Comparison of ENCODE assay signal across 22 cellular contexts in the genomic region with DNA sequence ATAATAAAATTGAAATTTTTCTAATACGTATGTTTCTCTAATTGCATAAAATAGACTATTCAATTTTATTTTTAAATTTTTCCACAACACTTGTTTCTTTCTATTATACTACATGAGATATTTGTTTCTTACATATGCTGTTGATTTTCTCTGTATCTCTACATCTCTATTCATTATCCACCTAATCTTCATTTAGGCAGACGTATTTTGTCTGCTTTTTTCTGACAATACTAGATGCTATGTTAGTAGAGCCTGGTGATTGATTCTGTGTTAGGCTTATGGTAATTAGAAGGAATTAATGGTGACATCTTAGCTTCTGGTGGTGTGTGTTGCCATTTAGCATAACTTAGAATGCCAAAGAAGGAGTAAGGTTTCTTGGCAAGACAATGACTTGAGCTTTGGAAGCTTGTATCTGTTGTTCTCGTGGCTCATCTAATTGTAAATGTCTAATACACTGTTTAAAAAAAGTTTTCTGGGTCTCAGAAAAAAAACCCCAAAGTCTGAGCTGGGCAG.
DNase-seq lines count a peak whose midpoint lies in the region; ATAC-seq, FAIRE-seq and TF ChIP-seq lines count a peak whose summit lies in the region.
"Had no signal": no experiment of that assay in that cellular context is flagged by ENCODE, and none has a peak within 500 bp of the region (broad histone marks: within the 10 kb centered on the region; RNA-seq: fewer than 3 reads in every experiment).

No MANE protein-coding gene starts in this region.

- H2AFZ ChIP-seq in neural progenitor cell (replicated peaks) = no peak overlapping the region

- CTCF ChIA-PET in WTC11 (lab: Charles Lee) = no interaction called here

- peak; percentile 95 for FAIRE-seq in G401.6 (lab: Jason Lieb, UNC)
- FAIRE-seq: GM12892, GM18507, HepG2 had no signal

- POLR2A ChIA-PET in WTC11 (lab: Charles Lee) = no interaction called here
- POLR2A ChIA-PET in naive thymus-derived CD8-positive, alpha-beta T cell (lab: Charles Lee) = no interaction called here

- H3K4me2 ChIP-seq in neural progenitor cell = peak overlapping the region; percentile 23
- H3K4me2 ChIP-seq: BLaER1 treated with 17β-estradiol and CSF1 and Interleukin-3, amounts not matched to agents 10 nM and 100 nM had no signal

- H3K9ac ChIP-seq in neural progenitor cell = no peak overlapping the region
- H3K9ac ChIP-seq: BLaER1 treated with 17β-estradiol and CSF1 and Interleukin-3, amounts not matched to agents 10 nM and 100 nM had no signal

- ATAC-seq in WTC11 = peak; percentile 44; the same call in 1 of the 2 replicates
- ATAC-seq in naive thymus-derived CD8-positive, alpha-beta T cell = no peak
- ATAC-seq: CD8-positive, alpha-beta T cell; HCT116; HepG2 had no signal

- H3F3A ChIP-seq in neural progenitor cell (ENCODE audit: low read depth) = no peaks in the 10 kb centered on the region

- H3K4me3 Mint-ChIP-seq in WTC11 = no peak overlapping the region
- H3K4me3 Mint-ChIP-seq in neural progenitor cell = no peak overlapping the region
- no peak overlapping the region for H3K4me3 Mint-ChIP-seq in glutamatergic neuron (ENCODE audit: unreplicated experiment)
- H3K4me3 Mint-ChIP-seq in naive thymus-derived CD8-positive, alpha-beta T cell = no peak overlapping the region
- H3K4me3 Mint-ChIP-seq: B cell; CD8-positive, alpha-beta T cell; HFFc6 had no signal

- H4K20me1 ChIP-seq in neural progenitor cell (ENCODE audit: low read depth) = no peaks in the 10 kb centered on the region
- H4K20me1 ChIP-seq: BLaER1 treated with 17β-estradiol and CSF1 and Interleukin-3, amounts not matched to agents 10 nM and 100 nM had no signal

- H3K27ac ChIP-seq in neural progenitor cell = peak overlapping the region; percentile 27
- H3K27ac ChIP-seq: BLaER1 treated with 17β-estradiol and CSF1 and Interleukin-3, amounts not matched to agents 10 nM and 100 nM had no signal

- no peaks in the 10 kb centered on the region for H3K27me3 ChIP-seq in neural progenitor cell
- H3K27me3 ChIP-seq: BLaER1 treated with 17β-estradiol and CSF1 and Interleukin-3, amounts not matched to agents 10 nM and 100 nM had no signal

- no peaks in the 10 kb centered on the region for H3K79me2 ChIP-seq in neural progenitor cell (ENCODE audit: low read depth)

- H3K27me3 Mint-ChIP-seq in WTC11 (ENCODE audit: low read depth) (no peaks in the 10 kb centered on the region), neural progenitor cell (ENCODE audit: insufficient read depth, low read depth) (no peaks in the 10 kb centered on the region), glutamatergic neuron (ENCODE audit: unreplicated experiment) (no peaks in the 10 kb centered on the region)
- H3K27me3 Mint-ChIP-seq in naive thymus-derived CD8-positive, alpha-beta T cell = no peaks in the 10 kb centered on the region
- H3K27me3 Mint-ChIP-seq: B cell had no signal

- H3K4me3 ChIP-seq in neural progenitor cell = no peak overlapping the region
- H3K4me3 ChIP-seq: BLaER1 treated with 17β-estradiol and CSF1 and Interleukin-3, amounts not matched to agents 10 nM and 100 nM had no signal

- H3K36me3 Mint-ChIP-seq in WTC11 = no peaks in the 10 kb centered on the region
- no peaks in the 10 kb centered on the region for H3K36me3 Mint-ChIP-seq in neural progenitor cell
- H3K36me3 Mint-ChIP-seq in glutamatergic neuron (ENCODE audit: unreplicated experiment) = no peaks in the 10 kb centered on the region
- H3K36me3 Mint-ChIP-seq in naive thymus-derived CD8-positive, alpha-beta T cell = no peaks in the 10 kb centered on the region
- H3K36me3 Mint-ChIP-seq: CD8-positive, alpha-beta T cell had no signal

- peaks cover 3% of the 10 kb centered on the region; the same call in 1 of the 2 replicates for H3K9me3 Mint-ChIP-seq in WTC11
- H3K9me3 Mint-ChIP-seq in neural progenitor cell = no peaks in the 10 kb centered on the region
- no peaks in the 10 kb centered on the region for H3K9me3 Mint-ChIP-seq in glutamatergic neuron (ENCODE audit: unreplicated experiment)
- peaks cover 0 to 23% (median 6%) of the 10 kb centered on the region in 9 donors for H3K9me3 Mint-ChIP-seq in naive thymus-derived CD8-positive, alpha-beta T cell

- no peak for TF ChIP-seq POLR2A in erythroblast (IDR thresholded peaks at IDR 0.05; ENCODE audit: low read length)

- peaks cover 14% of the 10 kb centered on the region for H3K4me1 Mint-ChIP-seq in WTC11
- H3K4me1 Mint-ChIP-seq in neural progenitor cell = no peaks in the 10 kb centered on the region
- H3K4me1 Mint-ChIP-seq in glutamatergic neuron (ENCODE audit: low read depth, unreplicated experiment) = no peaks in the 10 kb centered on the region
- H3K4me1 Mint-ChIP-seq in naive thymus-derived CD8-positive, alpha-beta T cell = no peaks in the 10 kb centered on the region
- H3K4me1 Mint-ChIP-seq: B cell had no signal

- TF ChIP-seq CTCF in WTC11 (IDR thresholded peaks at IDR 0.05) = no peak
- no peak for TF ChIP-seq CTCF in neural progenitor cell (IDR thresholded peaks at IDR 0.05)
- TF ChIP-seq CTCF in glutamatergic neuron (IDR thresholded peaks at IDR 0.05; ENCODE audit: partially characterized antibody, unreplicated experiment) = no peak

- H3K4me1 ChIP-seq in neural progenitor cell = peaks cover 22% of the 10 kb centered on the region
- H3K4me1 ChIP-seq: BLaER1 treated with 17β-estradiol and CSF1 and Interleukin-3, amounts not matched to agents 10 nM and 100 nM had no signal

- DNase-seq in SK-N-DZ (ENCODE audit: low spot score) = peak; percentile 47
- DNase-seq in WTC11 (ENCODE audit: low spot score) = no peak
- DNase-seq in neural progenitor cell (ENCODE audit: low spot score) = peak; percentile 39
- DNase-seq in erythroblast (lab: John Stamatoyannopoulos, UW) = no peak
- no peak for DNase-seq in germinal center (ENCODE audit: low spot score)
- DNase-seq in glutamatergic neuron = no peak
- DNase-seq in naive thymus-derived CD8-positive, alpha-beta T cell = no peak
- DNase-seq: 8988T; CD8-positive, alpha-beta T cell; COR-L47; DMS 273 treated with DMSO at 0.1 percent for 48 hours; GDM1; GOT3; H7; HFFc6 had no signal

- no peak overlapping the region for H3K27ac Mint-ChIP-seq in WTC11
- H3K27ac Mint-ChIP-seq in neural progenitor cell = no peak overlapping the region
- H3K27ac Mint-ChIP-seq in glutamatergic neuron (ENCODE audit: unreplicated experiment) = no peak overlapping the region
- no peak overlapping the region for H3K27ac Mint-ChIP-seq in naive thymus-derived CD8-positive, alpha-beta T cell
- H3K27ac Mint-ChIP-seq: B cell; CD8-positive, alpha-beta T cell; HFFc6 had no signal

- no peaks in the 10 kb centered on the region for H3K36me3 ChIP-seq in neural progenitor cell
- H3K36me3 ChIP-seq: BLaER1 treated with 17β-estradiol and CSF1 and Interleukin-3, amounts not matched to agents 10 nM and 100 nM had no signal

- no peaks in the 10 kb centered on the region for H3K9me3 ChIP-seq in neural progenitor cell (ENCODE audit: low read depth)
- H3K9me3 ChIP-seq: BLaER1 treated with 17β-estradiol and CSF1 and Interleukin-3, amounts not matched to agents 10 nM and 100 nM had no signal

TF ChIP-seq in WTC11, 78 proteins besides CTCF, POLR2A, EP300 and RAD21:
- TF ChIP-seq SOX15 (CRISPR knock-in tag; IDR thresholded peaks at IDR 0.05) (no peak), NR1H2 (CRISPR knock-in tag; IDR thresholded peaks at IDR 0.05) (no peak), ZNF671 (CRISPR knock-in tag; IDR thresholded peaks at IDR 0.05) (no peak), GTF2I (CRISPR knock-in tag; conservative IDR thresholded peaks at IDR 0.05) (no peak), ZNF281 (CRISPR knock-in tag; IDR thresholded peaks at IDR 0.05) (no peak), JAZF1 (CRISPR knock-in tag; IDR thresholded peaks at IDR 0.05) (no peak), TEAD4 (CRISPR knock-in tag; IDR thresholded peaks at IDR 0.05) (no peak), PRRX2 (CRISPR knock-in tag; IDR thresholded peaks at IDR 0.05) (no peak), TCF7 (CRISPR knock-in tag; IDR thresholded peaks at IDR 0.05; ENCODE audit: low read depth) (no peak), FOXK1 (CRISPR knock-in tag; IDR thresholded peaks at IDR 0.05) (no peak)
- TF ChIP-seq, protein P1, sequence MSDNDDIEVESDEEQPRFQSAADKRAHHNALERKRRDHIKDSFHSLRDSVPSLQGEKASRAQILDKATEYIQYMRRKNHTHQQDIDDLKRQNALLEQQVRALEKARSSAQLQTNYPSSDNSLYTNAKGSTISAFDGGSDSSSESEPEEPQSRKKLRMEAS (CRISPR knock-in tag; IDR thresholded peaks at IDR 0.05) = no peak

Comparison
In these comparisons a context has a peak if more than half of its experiments do, and no peak if none do; other contexts are left out.
1. DNase-seq: peak in SK-N-DZ (single experiment) and neural progenitor cell (single experiment); none in WTC11 (single experiment), erythroblast (0 of 2), germinal center (single experiment), glutamatergic neuron (single experiment) and naive thymus-derived CD8-positive, alpha-beta T cell (0 of 10).